Comparison of ENCODE assay signal across 29 cellular contexts in genomic region chr4:187667095-187667494, GRCh38.
"Had no signal": no experiment of that assay in that cellular context is flagged by ENCODE, and none has a peak within 500 bp of the region (broad histone marks: within the 10 kb centered on the region; RNA-seq: fewer than 3 reads in every experiment).

No MANE protein-coding gene starts in this region.

- H3K27ac ChIP-seq: adrenal gland, Peyer's patch, RWPE1, SJCRH30, VCaP had no signal

- ATAC-seq: activated CD4-positive, alpha-beta T cell treated with anti-CD3 and anti-CD28 coated beads for 36 hours; activated T-helper 17 cell treated with anti-CD3 and anti-CD28 coated beads, Interleukin-2, amount 50 U/mL, for 72 hours had no signal

- H3K4me1 Mint-ChIP-seq: activated CD4-positive, alpha-beta memory T cell treated with anti-CD3 and anti-CD28 coated beads, Interleukin-2, amount 10 ng/mL, durations not matched to agents 7 days and 5 days; activated CD4-positive, alpha-beta T cell treated with anti-CD3 and anti-CD28 coated beads for 36 hours; activated naive CD4-positive, alpha-beta T cell treated with anti-CD3 and anti-CD28 coated beads, Interleukin-2, amount 10 ng/mL, durations not matched to agents 7 days and 5 days; activated naive CD8-positive, alpha-beta T cell treated with anti-CD3 and anti-CD28 coated beads for 36 hours; activated T-helper 17 cell treated with anti-CD3 and anti-CD28 coated beads, Interleukin-2, amount 50 U/mL, for 72 hours had no signal

- H3K4me3 Mint-ChIP-seq: activated CD4-positive, alpha-beta memory T cell treated with anti-CD3 and anti-CD28 coated beads, Interleukin-2, amount 10 ng/mL, durations not matched to agents 7 days and 5 days; activated CD4-positive, alpha-beta T cell treated with anti-CD3 and anti-CD28 coated beads for 36 hours; activated naive CD4-positive, alpha-beta T cell treated with anti-CD3 and anti-CD28 coated beads, Interleukin-2, amount 10 ng/mL, durations not matched to agents 7 days and 5 days; activated naive CD8-positive, alpha-beta T cell treated with anti-CD3 and anti-CD28 coated beads for 36 hours; activated T-helper 17 cell treated with anti-CD3 and anti-CD28 coated beads, Interleukin-2, amount 50 U/mL, for 72 hours had no signal

- H3K27me3 ChIP-seq: adrenal gland, MG63, Peyer's patch, SJCRH30 had no signal

- H3K9ac ChIP-seq: SK-N-SH had no signal

- H3K4me1 ChIP-seq: adrenal gland, Peyer's patch, SJCRH30 had no signal

- DNase-seq: activated CD4-positive, alpha-beta memory T cell treated with anti-CD3 and anti-CD28 coated beads, Interleukin-2, amount 10 ng/mL, durations not matched to agents 7 days and 5 days; activated CD4-positive, alpha-beta T cell treated with anti-CD3 and anti-CD28 coated beads for 36 hours; activated CD4-positive, alpha-beta T cell treated with anti-CD3 and anti-CD28 coated beads, Interleukin-2, amount 50 U/mL, for 1 hour; activated CD4-positive, CD25-positive, alpha-beta regulatory T cell; activated gamma-delta T cell; activated naive CD4-positive, alpha-beta T cell treated with anti-CD3 and anti-CD28 coated beads, Interleukin-2, amount 10 ng/mL, durations not matched to agents 7 days and 5 days; activated naive CD8-positive, alpha-beta T cell treated with anti-CD3 and anti-CD28 coated beads for 36 hours; activated T-cell treated with anti-CD3 and anti-CD28 coated beads for 4 hours; activated T-cell treated with anti-CD3 and anti-CD28 coated beads, Interleukin-2, amount 50 U/mL, for 48 hours; adrenal gland; MG63; MV-4-11; NCI-H1092 treated with DMSO at 0.1 percent for 48 hours; NCI-H1417 treated with DMSO at 0.1 percent for 48 hours; NCI-H1694; NCI-H2029; NCI-H2107; NCI-H2171 treated with DMSO at 0.1 percent for 48 hours; NCI-H226; NCI-H526 treated with DMSO at 0.1 percent for 48 hours; NK-92 treated with Interleukin-12 subunit alpha and Interleukin-12 subunit beta, amount 100 ng/mL, for 24 hours; Peyer's patch; Right ventricle myocardium superior; SJCRH30; SK-N-SH; T-helper 1 cell had no signal

- H3K36me3 Mint-ChIP-seq: activated naive CD4-positive, alpha-beta T cell treated with anti-CD3 and anti-CD28 coated beads, Interleukin-2, amount 10 ng/mL, durations not matched to agents 7 days and 5 days; activated naive CD8-positive, alpha-beta T cell treated with anti-CD3 and anti-CD28 coated beads for 36 hours had no signal

- H3K36me3 ChIP-seq: adrenal gland, MG63, Peyer's patch, SJCRH30 had no signal

- H3K27ac Mint-ChIP-seq: activated CD4-positive, alpha-beta memory T cell treated with anti-CD3 and anti-CD28 coated beads, Interleukin-2, amount 10 ng/mL, durations not matched to agents 7 days and 5 days; activated CD4-positive, alpha-beta T cell treated with anti-CD3 and anti-CD28 coated beads for 36 hours; activated naive CD4-positive, alpha-beta T cell treated with anti-CD3 and anti-CD28 coated beads, Interleukin-2, amount 10 ng/mL, durations not matched to agents 7 days and 5 days; activated naive CD8-positive, alpha-beta T cell treated with anti-CD3 and anti-CD28 coated beads for 36 hours; activated T-helper 17 cell treated with anti-CD3 and anti-CD28 coated beads, Interleukin-2, amount 50 U/mL, for 72 hours had no signal

- H3K4me3 ChIP-seq: adrenal gland, MG63, Peyer's patch, SJCRH30 had no signal

- H3K9me3 ChIP-seq: adrenal gland, MG63, Peyer's patch, SJCRH30, SK-N-SH had no signal

- H3K4me2 ChIP-seq: SK-N-SH had no signal

- H3K9me2 ChIP-seq: SK-N-SH had no signal

- H3K27me3 Mint-ChIP-seq: activated CD4-positive, alpha-beta memory T cell treated with anti-CD3 and anti-CD28 coated beads, Interleukin-2, amount 10 ng/mL, durations not matched to agents 7 days and 5 days; activated CD4-positive, alpha-beta T cell treated with anti-CD3 and anti-CD28 coated beads for 36 hours; activated naive CD4-positive, alpha-beta T cell treated with anti-CD3 and anti-CD28 coated beads, Interleukin-2, amount 10 ng/mL, durations not matched to agents 7 days and 5 days; activated naive CD8-positive, alpha-beta T cell treated with anti-CD3 and anti-CD28 coated beads for 36 hours; activated T-helper 17 cell treated with anti-CD3 and anti-CD28 coated beads, Interleukin-2, amount 50 U/mL, for 72 hours had no signal
